Comparison of ENCODE assay signal across 1 cellular context in the genomic region with DNA sequence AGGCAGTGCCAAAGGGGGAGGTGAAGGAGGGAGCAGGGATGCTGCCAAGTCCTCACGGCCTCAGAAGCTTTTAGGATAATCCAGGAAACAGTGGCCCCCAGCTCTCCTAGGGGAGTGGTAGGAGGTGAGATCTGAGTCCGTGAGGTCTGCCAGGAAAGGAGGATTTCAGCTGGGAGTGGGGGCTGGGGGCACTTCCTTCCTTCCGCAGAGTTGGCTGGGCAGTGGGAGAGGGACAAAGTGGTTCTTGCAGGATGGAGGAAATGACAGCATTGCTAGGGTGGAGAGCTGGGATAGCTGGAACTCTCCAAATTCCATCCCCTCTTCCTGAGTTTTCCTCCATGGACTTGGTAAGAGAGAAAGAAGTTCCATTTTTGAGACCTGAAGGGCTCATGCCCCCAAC.
TF ChIP-seq lines count a peak whose summit lies in the region.

No MANE protein-coding gene starts in this region.

TF ChIP-seq in H1, 55 proteins besides CTCF, POLR2A, EP300 and RAD21:
- TF ChIP-seq BCL11A (IDR thresholded peaks at IDR 0.05; ENCODE audit: low read depth in 2 of 2, low read length in 2 of 2) = no peak
- TF ChIP-seq CHD1 (IDR thresholded peaks at IDR 0.05; ENCODE audit: low read depth, low read length) = no peak
- no peak for TF ChIP-seq GABPA (IDR thresholded peaks at IDR 0.05; ENCODE audit: borderline replicate concordance, insufficient read depth, low read length)
- TF ChIP-seq CEBPB (IDR thresholded peaks at IDR 0.05; ENCODE audit: low read depth, low read length) = no peak
- TF ChIP-seq NRF1 (IDR thresholded peaks at IDR 0.05; ENCODE audit: low read depth, low read length) = no peak
- no peak for TF ChIP-seq SUZ12 (IDR thresholded peaks at IDR 0.05; ENCODE audit: low read length)
- TF ChIP-seq RXRA (IDR thresholded peaks at IDR 0.05; ENCODE audit: insufficient read depth, low read depth, low read length) = no peak
- no peak for TF ChIP-seq TAF1 (IDR thresholded peaks at IDR 0.05; ENCODE audit: low read depth, low read length)
- TF ChIP-seq EZH2 (IDR thresholded peaks at IDR 0.05; ENCODE audit: low read depth, low read length, severe bottlenecking) = no peak
- TF ChIP-seq RBBP5 (IDR thresholded peaks at IDR 0.05; ENCODE audit: borderline replicate concordance, low read depth, low read length) = no peak
- no peak for TF ChIP-seq SRF (IDR thresholded peaks at IDR 0.05; ENCODE audit: low read depth, low read length)
- TF ChIP-seq SP4 (IDR thresholded peaks at IDR 0.05; ENCODE audit: low read length) = no peak
- TF ChIP-seq PHF8 (conservative IDR thresholded peaks at IDR 0.05; ENCODE audit: low read depth, low read length) = no peak
- TF ChIP-seq, protein P1, sequence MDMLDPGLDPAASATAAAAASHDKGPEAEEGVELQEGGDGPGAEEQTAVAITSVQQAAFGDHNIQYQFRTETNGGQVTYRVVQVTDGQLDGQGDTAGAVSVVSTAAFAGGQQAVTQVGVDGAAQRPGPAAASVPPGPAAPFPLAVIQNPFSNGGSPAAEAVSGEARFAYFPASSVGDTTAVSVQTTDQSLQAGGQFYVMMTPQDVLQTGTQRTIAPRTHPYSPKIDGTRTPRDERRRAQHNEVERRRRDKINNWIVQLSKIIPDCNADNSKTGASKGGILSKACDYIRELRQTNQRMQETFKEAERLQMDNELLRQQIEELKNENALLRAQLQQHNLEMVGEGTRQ (IDR thresholded peaks at IDR 0.05; ENCODE audit: low read length) = no peak
- TF ChIP-seq, protein P2, sequence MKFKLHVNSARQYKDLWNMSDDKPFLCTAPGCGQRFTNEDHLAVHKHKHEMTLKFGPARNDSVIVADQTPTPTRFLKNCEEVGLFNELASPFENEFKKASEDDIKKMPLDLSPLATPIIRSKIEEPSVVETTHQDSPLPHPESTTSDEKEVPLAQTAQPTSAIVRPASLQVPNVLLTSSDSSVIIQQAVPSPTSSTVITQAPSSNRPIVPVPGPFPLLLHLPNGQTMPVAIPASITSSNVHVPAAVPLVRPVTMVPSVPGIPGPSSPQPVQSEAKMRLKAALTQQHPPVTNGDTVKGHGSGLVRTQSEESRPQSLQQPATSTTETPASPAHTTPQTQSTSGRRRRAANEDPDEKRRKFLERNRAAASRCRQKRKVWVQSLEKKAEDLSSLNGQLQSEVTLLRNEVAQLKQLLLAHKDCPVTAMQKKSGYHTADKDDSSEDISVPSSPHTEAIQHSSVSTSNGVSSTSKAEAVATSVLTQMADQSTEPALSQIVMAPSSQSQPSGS (IDR thresholded peaks at IDR 0.05; ENCODE audit: low read length) = no peak
- TF ChIP-seq BACH1 (IDR thresholded peaks at IDR 0.05; ENCODE audit: low read length) = no peak
- TF ChIP-seq, protein P3, sequence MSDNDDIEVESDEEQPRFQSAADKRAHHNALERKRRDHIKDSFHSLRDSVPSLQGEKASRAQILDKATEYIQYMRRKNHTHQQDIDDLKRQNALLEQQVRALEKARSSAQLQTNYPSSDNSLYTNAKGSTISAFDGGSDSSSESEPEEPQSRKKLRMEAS (IDR thresholded peaks at IDR 0.05) = no peak
TF ChIP-seq in H1: peak in this region for 0.
